34 cellular contexts compared by ENCODE assay signal in genomic region chr2:160126756-160127155, GRCh38.
DNase-seq lines count a peak whose midpoint lies in the region; ATAC-seq and TF ChIP-seq lines count a peak whose summit lies in the region.
"Had no signal": no experiment of that assay in that cellular context is flagged by ENCODE, and none has a peak within 500 bp of the region (broad histone marks: within the 10 kb centered on the region; RNA-seq: fewer than 3 reads in every experiment).

No MANE protein-coding gene starts in this region.

- H3K4me2 ChIP-seq in trophoblast cell (ENCODE audit: low read length) = no peak overlapping the region
- H3K4me2 ChIP-seq: A549; BLaER1; BLaER1 treated with 17β-estradiol and CSF1 and Interleukin-3, amounts not matched to agents 10 nM and 100 nM had no signal

- H3K9ac ChIP-seq in trophoblast cell (ENCODE audit: low read length) = no peak overlapping the region
- H3K9ac ChIP-seq: BLaER1; BLaER1 treated with 17β-estradiol and CSF1 and Interleukin-3, amounts not matched to agents 10 nM and 100 nM had no signal

- H3K79me1 ChIP-seq in trophoblast cell (ENCODE audit: low read length) = peaks cover 3% of the 10 kb centered on the region

- H4K91ac ChIP-seq in trophoblast cell (ENCODE audit: low read depth, low read length) = no peak overlapping the region

- H4K12ac ChIP-seq in trophoblast cell (ENCODE audit: low read depth, low read length) = no peak overlapping the region

- peaks cover 7% of the 10 kb centered on the region for H3K27me3 Mint-ChIP-seq in activated naive CD4-positive, alpha-beta T cell treated with anti-CD3 and anti-CD28 coated beads, Interleukin-2, amount 50 U/mL, for 24 hours
- H3K27me3 Mint-ChIP-seq in nephron progenitor cell (ENCODE audit: low read depth, poor library complexity) = no peaks in the 10 kb centered on the region

- H3K9me3 ChIP-seq in SJCRH30 (replicated peaks) (no peaks in the 10 kb centered on the region), trophoblast cell (ENCODE audit: insufficient read depth, low read depth, low read length) (no peaks in the 10 kb centered on the region)
- H3K9me3 ChIP-seq: A549; BE2C; BLaER1; BLaER1 treated with 17β-estradiol and CSF1 and Interleukin-3, amounts not matched to agents 10 nM and 100 nM; Caco-2 had no signal

- H3K23ac ChIP-seq in trophoblast cell (ENCODE audit: low read length) = no peak overlapping the region

- H3K36me3 Mint-ChIP-seq in activated naive CD4-positive, alpha-beta T cell treated with anti-CD3 and anti-CD28 coated beads, Interleukin-2, amount 50 U/mL, for 24 hours = no peaks in the 10 kb centered on the region
- no peaks in the 10 kb centered on the region for H3K36me3 Mint-ChIP-seq in activated naive CD4-positive, alpha-beta T cell treated with anti-CD3 and anti-CD28 coated beads, Interleukin-2, amount 50 U/mL, for 72 hours
- no peaks in the 10 kb centered on the region for H3K36me3 Mint-ChIP-seq in nephron progenitor cell (ENCODE audit: low read depth)
- H3K36me3 Mint-ChIP-seq: CD14-positive monocyte; CD4-positive, alpha-beta memory T cell; CD4-positive, CD25-positive, alpha-beta regulatory T cell; CD8-positive, alpha-beta memory T cell; CD8-positive, alpha-beta T cell had no signal

- no peaks in the 10 kb centered on the region for H3K9me3 Mint-ChIP-seq in activated naive CD4-positive, alpha-beta T cell treated with anti-CD3 and anti-CD28 coated beads, Interleukin-2, amount 50 U/mL, for 24 hours
- H3K9me3 Mint-ChIP-seq in activated naive CD4-positive, alpha-beta T cell treated with anti-CD3 and anti-CD28 coated beads, Interleukin-2, amount 50 U/mL, for 72 hours = no peaks in the 10 kb centered on the region
- no peaks in the 10 kb centered on the region for H3K9me3 Mint-ChIP-seq in nephron progenitor cell
- H3K9me3 Mint-ChIP-seq: CD14-positive monocyte; CD4-positive, alpha-beta T cell; CD8-positive, alpha-beta T cell had no signal

- H2BK5ac ChIP-seq in trophoblast cell (ENCODE audit: low read depth, low read length, poor library complexity) = no peak overlapping the region

- ATAC-seq in activated naive CD4-positive, alpha-beta T cell treated with anti-CD3 and anti-CD28 coated beads, Interleukin-2, amount 50 U/mL, for 72 hours = no peak
- no peak for ATAC-seq in HG02840 (IDR thresholded peaks at IDR 0.05; ENCODE audit: low FRiP score, unreplicated experiment)
- ATAC-seq: A549; CD8-positive, alpha-beta T cell had no signal

- no peak overlapping the region for H2AFZ ChIP-seq in trophoblast cell (ENCODE audit: insufficient read depth, low read length, poor library complexity)

- H3K27me3 ChIP-seq in SJCRH30 = no peaks in the 10 kb centered on the region
- H3K27me3 ChIP-seq in trophoblast cell (ENCODE audit: insufficient read depth, low read length) = no peaks in the 10 kb centered on the region
- H3K27me3 ChIP-seq: BE2C; BLaER1; BLaER1 treated with 17β-estradiol and CSF1 and Interleukin-3, amounts not matched to agents 10 nM and 100 nM had no signal

- H3K27ac ChIP-seq in SJCRH30 = peak overlapping the region; percentile 83
- H3K27ac ChIP-seq in trophoblast cell (ENCODE audit: low read depth, low read length) = peak overlapping the region; percentile 57
- H3K27ac ChIP-seq: 22Rv1; A549; BLaER1; BLaER1 treated with 17β-estradiol and CSF1 and Interleukin-3, amounts not matched to agents 10 nM and 100 nM; C4-2B had no signal

- H3K4me1 Mint-ChIP-seq in activated naive CD4-positive, alpha-beta T cell treated with anti-CD3 and anti-CD28 coated beads, Interleukin-2, amount 50 U/mL, for 24 hours = no peaks in the 10 kb centered on the region
- peaks cover 6% of the 10 kb centered on the region for H3K4me1 Mint-ChIP-seq in nephron progenitor cell
- H3K4me1 Mint-ChIP-seq: B cell; CD14-positive monocyte; CD4-positive, alpha-beta memory T cell; CD4-positive, CD25-positive, alpha-beta regulatory T cell; CD8-positive, alpha-beta memory T cell had no signal

- no peak overlapping the region for H2BK12ac ChIP-seq in trophoblast cell (ENCODE audit: low read length)

- peak overlapping the region; percentile 13 for H3K27ac Mint-ChIP-seq in activated naive CD4-positive, alpha-beta T cell treated with anti-CD3 and anti-CD28 coated beads, Interleukin-2, amount 50 U/mL, for 24 hours
- H3K27ac Mint-ChIP-seq in activated naive CD4-positive, alpha-beta T cell treated with anti-CD3 and anti-CD28 coated beads, Interleukin-2, amount 50 U/mL, for 72 hours = no peak overlapping the region
- peak overlapping the region; percentile 33 for H3K27ac Mint-ChIP-seq in nephron progenitor cell
- H3K27ac Mint-ChIP-seq: B cell; CD14-positive monocyte; CD4-positive, alpha-beta memory T cell; CD4-positive, alpha-beta T cell; CD4-positive, CD25-positive, alpha-beta regulatory T cell; CD8-positive, alpha-beta memory T cell; CD8-positive, alpha-beta T cell had no signal

- no peak for TF ChIP-seq CTCF in nephron progenitor cell (IDR thresholded peaks at IDR 0.05)

- H3K4me3 Mint-ChIP-seq in activated naive CD4-positive, alpha-beta T cell treated with anti-CD3 and anti-CD28 coated beads, Interleukin-2, amount 50 U/mL, for 24 hours = no peak overlapping the region
- H3K4me3 Mint-ChIP-seq in nephron progenitor cell = no peak overlapping the region
- H3K4me3 Mint-ChIP-seq: B cell; CD14-positive monocyte; CD4-positive, alpha-beta memory T cell; CD4-positive, alpha-beta T cell; CD4-positive, CD25-positive, alpha-beta regulatory T cell; CD8-positive, alpha-beta memory T cell; CD8-positive, alpha-beta T cell had no signal

- H4K8ac ChIP-seq in trophoblast cell (ENCODE audit: low read depth, low read length) = no peak overlapping the region

- H3K18ac ChIP-seq in trophoblast cell (ENCODE audit: low read length) = no peak overlapping the region

- WGBS in trophoblast cell (ENCODE audit: extremely low coverage, insufficient coverage, insufficient read length) = no CpG with 5 or more reads among the region's 2 CpGs

- H3K4me1 ChIP-seq in SJCRH30 (peaks cover 25% of the 10 kb centered on the region), trophoblast cell (ENCODE audit: control insufficient read depth in 1 of 2, insufficient read depth in 2 of 2, low read length in 2 of 2) (peaks cover 5 to 12% of the 10 kb centered on the region in 2 experiments)
- H3K4me1 ChIP-seq: A549; BE2C; BLaER1; BLaER1 treated with 17β-estradiol and CSF1 and Interleukin-3, amounts not matched to agents 10 nM and 100 nM; Caco-2 had no signal

- H2AK5ac ChIP-seq in trophoblast cell (ENCODE audit: low read length) = no peak overlapping the region

- H3K79me2 ChIP-seq in trophoblast cell (ENCODE audit: control insufficient read depth, insufficient read depth, low read length, poor library complexity) = peaks cover 2% of the 10 kb centered on the region

- H3K4me3 ChIP-seq in SJCRH30 (peak overlapping the region; percentile 50), trophoblast cell (ENCODE audit: low read depth, low read length) (no peak overlapping the region)
- H3K4me3 ChIP-seq: A549; BLaER1; BLaER1 treated with 17β-estradiol and CSF1 and Interleukin-3, amounts not matched to agents 10 nM and 100 nM had no signal

- H3K36me3 ChIP-seq in SJCRH30 = no peaks in the 10 kb centered on the region
- peaks cover 9 to 28% of the 10 kb centered on the region in 2 experiments for H3K36me3 ChIP-seq in trophoblast cell (ENCODE audit: control insufficient read depth in 1 of 2, insufficient read depth in 2 of 2, low read length in 2 of 2)
- H3K36me3 ChIP-seq: BE2C; BLaER1; BLaER1 treated with 17β-estradiol and CSF1 and Interleukin-3, amounts not matched to agents 10 nM and 100 nM had no signal

- DNase-seq in activated naive CD4-positive, alpha-beta T cell treated with anti-CD3 and anti-CD28 coated beads, Interleukin-2, amount 50 U/mL, for 72 hours (ENCODE audit: low spot score in 2 of 2) = no peak
- DNase-seq in SJCRH30 = peak; percentile 71 to 79
- DNase-seq in nephron progenitor cell = no peak
- no peak for DNase-seq in trophoblast cell
- DNase-seq in DMS114 treated with DMSO at 0.1 percent for 48 hours (lab: John Stamatoyannopoulos, UW; ENCODE audit: unreplicated experiment) = no peak
- DNase-seq in AML-193 (lab: John Stamatoyannopoulos, UW) = no peak
- DNase-seq: 8988T; ACHN; BE2C; C1 segment of cervical spinal cord; Caco-2; Calu3; CD4-positive, alpha-beta memory T cell; CD4-positive, alpha-beta T cell; CD4-positive, CD25-positive, alpha-beta regulatory T cell; CD8-positive, alpha-beta memory T cell; CD8-positive, alpha-beta T cell; COR-L47; DMS 273 treated with DMSO at 0.1 percent for 48 hours; DMS153; DMS53; DMS79; DMS79 treated with DMSO at 0.1 percent for 48 hours; DND-41; EL had no signal

- no peak overlapping the region for H3K14ac ChIP-seq in trophoblast cell (ENCODE audit: low read length)

- H2BK120ac ChIP-seq in trophoblast cell (ENCODE audit: insufficient read depth, low read length, poor library complexity) = no peak overlapping the region

- no peak overlapping the region for H3K4ac ChIP-seq in trophoblast cell (ENCODE audit: low read depth, low read length)

Comparison
In these comparisons a context has a peak if more than half of its experiments do, and no peak if none do; other contexts are left out.
1. H3K27ac Mint-ChIP-seq: peak in activated naive CD4-positive, alpha-beta T cell treated with anti-CD3 and anti-CD28 coated beads, Interleukin-2, amount 50 U/mL, for 24 hours (single experiment) and nephron progenitor cell (single experiment); none in activated naive CD4-positive, alpha-beta T cell treated with anti-CD3 and anti-CD28 coated beads, Interleukin-2, amount 50 U/mL, for 72 hours (0 of 2).
2. DNase-seq: peak in SJCRH30 (2 of 2); none in activated naive CD4-positive, alpha-beta T cell treated with anti-CD3 and anti-CD28 coated beads, Interleukin-2, amount 50 U/mL, for 72 hours (0 of 2), nephron progenitor cell (single experiment), trophoblast cell (0 of 2), DMS114 treated with DMSO at 0.1 percent for 48 hours (single experiment) and AML-193 (0 of 2).